8 cellular contexts compared by ENCODE assay signal in the genomic region with DNA sequence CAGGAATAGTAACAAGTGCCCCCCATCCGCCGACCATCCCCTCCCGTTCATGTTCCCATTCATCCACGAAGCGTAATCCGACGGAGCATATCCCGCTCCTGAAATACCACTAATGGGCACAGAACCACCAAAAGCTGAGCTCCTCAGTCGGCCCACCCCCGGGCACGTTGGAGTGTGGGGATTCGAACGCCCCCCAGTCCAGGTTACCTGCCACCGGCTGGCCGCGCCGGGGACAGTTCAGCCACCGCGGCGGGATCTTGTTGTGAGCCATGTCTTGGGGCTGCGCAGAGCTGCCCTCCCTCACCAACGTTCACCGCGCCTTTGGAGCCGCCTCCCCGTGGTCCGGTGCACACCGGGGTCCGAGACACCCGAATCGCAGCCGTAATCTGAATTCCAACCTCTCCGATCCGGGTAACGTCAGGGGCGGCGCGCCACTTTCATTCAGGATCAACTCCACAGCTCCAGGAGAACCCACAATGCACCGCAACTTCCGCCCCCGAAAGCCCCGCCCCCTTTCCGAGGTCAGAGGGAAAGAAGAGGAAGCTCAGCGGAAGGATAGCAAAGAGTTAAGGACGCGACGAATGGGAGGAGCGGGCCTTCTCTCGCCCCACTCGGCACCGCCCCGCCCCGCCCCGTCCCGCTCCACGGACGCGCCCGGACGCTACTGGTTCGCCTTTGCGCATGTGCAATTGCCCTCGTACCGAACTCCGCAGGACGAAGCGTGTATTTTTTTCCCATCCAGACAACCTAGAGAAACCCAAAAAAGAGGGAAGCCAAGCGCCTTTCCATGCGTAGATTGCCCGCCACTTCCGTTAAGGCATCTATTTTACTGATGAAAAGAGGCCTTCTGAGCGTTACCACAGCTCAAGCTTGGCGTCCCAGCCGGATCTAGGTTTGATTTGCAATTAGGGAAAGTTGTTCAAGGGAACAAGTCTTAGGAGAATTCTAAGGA. TPM values are rescaled to one million over a fixed set of nuclear protein-coding genes. Genes with fewer than 3 reads are reported as not detected.
DNase-seq lines count a peak whose midpoint lies in the region; ATAC-seq, FAIRE-seq and TF ChIP-seq lines count a peak whose summit lies in the region.

A gene (minus strand): TSS at position 480 of the 952 bp plus-strand sequence. CDS start 209 bp downstream, at position 271.

- H3K9me3 Mint-ChIP-seq in memory B cell, result peaks cover 3% of the 10 kb centered on the region

- no peak for TF ChIP-seq RAD21 in H1 (IDR thresholded peaks at IDR 0.05 in 1 of 2, conservative IDR thresholded peaks at IDR 0.05 in 1 of 2; ENCODE audit: low read depth in 2 of 2, low read length in 2 of 2)

- no peak within 1 kb of the TSS for H3K4ac ChIP-seq in H1 (replicated peaks; ENCODE audit: insufficient read length, low read depth, low read length)

- no peak for TF ChIP-seq EP300 in H1 (IDR thresholded peaks at IDR 0.05; ENCODE audit: borderline replicate concordance in 1 of 2, low read depth in 2 of 2, low read length in 2 of 2)

- 1% methylated on average over 61 of the region's 74 CpGs; no CpG with 5 or more reads in 1 of the 2 experiments for WGBS in H1 (ENCODE audit: extremely low coverage in 1 of 2, insufficient coverage in 1 of 2, insufficient read length in 1 of 2, insufficient replicate concordance in 2 of 2, low coverage in 1 of 2, low lambda C conversion rate in 2 of 2, missing lambda C conversion rate in 1 of 2), 2 experiments

- H3K27ac ChIP-seq in H1 (ENCODE audit: low read depth, low read length), result peak within 1 kb of the TSS; percentile 49

- peaks cover 20% of the 10 kb centered on the region for H3K4me1 Mint-ChIP-seq in memory B cell

- H3K27ac Mint-ChIP-seq in memory B cell, result peak within 1 kb of the TSS; percentile 89

- H2BK12ac ChIP-seq in H1 (ENCODE audit: low read depth, low read length), result peak within 1 kb of the TSS; percentile 55; the same call in 1 of the 2 replicates

- peaks cover 0 to 5% (median 2%) of the 10 kb centered on the region in 4 experiments; a peak in 6 of 7 replicates for H3K4me1 ChIP-seq in H1 (replicated peaks in 1 of 4; ENCODE audit: control insufficient read depth in 3 of 4, insufficient read depth in 4 of 4, low read length in 3 of 4)

- peaks cover 5% of the 10 kb centered on the region; the same call in 1 of the 2 replicates for H3K23me2 ChIP-seq in H1 (ENCODE audit: low read depth, low read length)

- H3K9me3 ChIP-seq in H1 (ENCODE audit: insufficient read depth in 2 of 2, low read depth in 1 of 2, low read length in 1 of 2), result 0 out of 4 replicates have a peak, but pooled peaks cover 0 to 6% of the 10 kb centered on the region in 2 experiments

- peak within 1 kb of the TSS; percentile 82 for H2BK120ac ChIP-seq in H1 (replicated peaks; ENCODE audit: low read depth, low read length)

- no peaks in the 10 kb centered on the region for H4K20me1 ChIP-seq in H1 (replicated peaks in 1 of 2; ENCODE audit: control insufficient read depth in 1 of 2, insufficient read depth in 2 of 2, low read length in 2 of 2)

- H3K27me3 ChIP-seq in H1 (replicated peaks in 1 of 4; ENCODE audit: control insufficient read depth in 3 of 4, extremely low read depth in 1 of 4, insufficient read depth in 3 of 4, low read length in 3 of 4), result no peaks in the 10 kb centered on the region

- H2BK5ac ChIP-seq in H1 (ENCODE audit: low read depth, low read length), result peak within 1 kb of the TSS; percentile 73; the same call in 1 of the 2 replicates

- no peaks in the 10 kb centered on the region for H3K36me3 ChIP-seq in H1 (ENCODE audit: control insufficient read depth in 2 of 4, insufficient read depth in 4 of 4, low read length in 3 of 4)

- H3K9ac ChIP-seq in H1 (replicated peaks in 1 of 4; ENCODE audit: extremely low read depth in 1 of 4, low read depth in 3 of 4, low read length in 3 of 4), result peak within 1 kb of the TSS; percentile 68 to 94 (median 74)

- peak within 1 kb of the TSS; percentile 73 for H3K56ac ChIP-seq in H1 (replicated peaks; ENCODE audit: insufficient read length, low read depth, low read length)

- peaks cover 8% of the 10 kb centered on the region for H3K36me3 Mint-ChIP-seq in memory B cell

- H3K79me2 ChIP-seq in H1 (ENCODE audit: control insufficient read depth in 1 of 2, insufficient read depth in 2 of 2, low read length in 2 of 2), result peaks cover 3 to 45% of the 10 kb centered on the region in 2 experiments

- H4K5ac ChIP-seq in H1 (ENCODE audit: insufficient read length, low read depth, low read length), result peak within 1 kb of the TSS; percentile 82

- no peak within 1 kb of the TSS for H2BK20ac ChIP-seq in H1 (ENCODE audit: low read length)

- H3K79me1 ChIP-seq in H1 (ENCODE audit: low read depth, low read length), result no peaks in the 10 kb centered on the region

- peak within 1 kb of the TSS; percentile 71 to 72 for H3K4me2 ChIP-seq in H1 (ENCODE audit: insufficient read depth in 1 of 2, low read depth in 2 of 2, low read length in 2 of 2)

- peak; percentile 95 for DNase-seq in COLO668 (lab: John Stamatoyannopoulos, UW; ENCODE audit: unreplicated experiment)
- peak; percentile 97 for DNase-seq in HT1080 (ENCODE audit: low read depth)
- DNase-seq in NOMO-1 treated with DMSO at 0.1 percent for 48 hours (lab: John Stamatoyannopoulos, UW; ENCODE audit: unreplicated experiment), result peak; percentile 97
- DNase-seq in activated CD8-positive, alpha-beta memory T cell treated with anti-CD3 and anti-CD28 coated beads for 4 hours (ENCODE audit: low read depth in 2 of 2), result peak; percentile 94 to 98
- peak; percentile 81 to 97 for DNase-seq in H1 (ENCODE audit: low read depth in 1 of 2, low spot score in 2 of 2)
- DNase-seq in memory B cell (ENCODE audit: low spot score in 2 of 2), result peak; percentile 91 to 96
- peak; percentile 97 for DNase-seq in stimulated activated CD8-positive, alpha-beta memory T cell treated with anti-CD3 and anti-CD28 coated beads, Interleukin-12 subunit alpha, Interleukin-12 subunit beta, amount 100 ng/mL, for 24 hours (ENCODE audit: extremely low read depth)

- no peak within 1 kb of the TSS; the same call in 1 of the 2 replicates for H2BK15ac ChIP-seq in H1 (ENCODE audit: low read length)

- H3K4me3 ChIP-seq in H1 (ENCODE audit: extremely low read depth in 1 of 4, insufficient read depth in 2 of 4, low read depth in 3 of 4, low read length in 4 of 4), result peak within 1 kb of the TSS; percentile 72 to 100 (median 86)

- no peak within 1 kb of the TSS for H4K91ac ChIP-seq in H1 (replicated peaks; ENCODE audit: insufficient read length, low read length)

- POLR2A ChIA-PET in H1 (lab: Charles Lee; ENCODE audit: partially characterized antibody), result interaction anchor here (0.8 to 1.3 kb wide), 3 partner anchors 9 to 389 kb away, joined by 3 to 6 read pairs (median 3); a partner anchor contains a TSS

- TF ChIP-seq POLR2A in H1 (IDR thresholded peaks at IDR 0.05; ENCODE audit: control extremely low read depth in 1 of 2, low read depth in 2 of 2, low read length in 2 of 2), result peak; percentile 20 to 75

- CTCF ChIA-PET in H1 (lab: Charles Lee; ENCODE audit: partially characterized antibody), result interaction anchor here (0.7 to 1.0 kb wide), 2 partner anchors 40 to 92 kb away, joined by 3 read pairs; no protein-coding TSS in a partner anchor

- H3K14ac ChIP-seq in H1 (ENCODE audit: insufficient read length), result no peak within 1 kb of the TSS

- TF ChIP-seq CTCF in H1 (IDR thresholded peaks at IDR 0.05; ENCODE audit: control extremely low read depth in 1 of 3, insufficient read depth in 1 of 3, low read depth in 1 of 3, low read length in 3 of 3), result no peak

- no peak for FAIRE-seq in H1 (lab: Jason Lieb, UNC)

- H3K18ac ChIP-seq in H1 (ENCODE audit: extremely low read depth, low read length), result peak within 1 kb of the TSS; percentile 85

- H3K27me3 Mint-ChIP-seq in memory B cell, result no peaks in the 10 kb centered on the region

- H3K4me3 Mint-ChIP-seq in memory B cell, result peak within 1 kb of the TSS; percentile 96

- peak within 1 kb of the TSS; percentile 96 for H2AFZ ChIP-seq in H1 (ENCODE audit: low read length)

- ATAC-seq in GM21360 (IDR thresholded peaks at IDR 0.05; ENCODE audit: unreplicated experiment) (peak; percentile 98), memory B cell (ENCODE audit: low read depth) (peak; percentile 98)

- H3K23ac ChIP-seq in H1 (ENCODE audit: insufficient read length), result no peak within 1 kb of the TSS

- peak within 1 kb of the TSS; percentile 95 for H4K8ac ChIP-seq in H1 (ENCODE audit: extremely low read depth, insufficient read depth, low read length)

- H2AK5ac ChIP-seq in H1 (ENCODE audit: low read depth, low read length), result 0 out of 2 replicates have a peak within 1 kb of the TSS, but pooled peaks have one; percentile 53

TF ChIP-seq in H1, 55 proteins besides CTCF, POLR2A, EP300 and RAD21 (continues in another document):
- TF ChIP-seq, protein P1, sequence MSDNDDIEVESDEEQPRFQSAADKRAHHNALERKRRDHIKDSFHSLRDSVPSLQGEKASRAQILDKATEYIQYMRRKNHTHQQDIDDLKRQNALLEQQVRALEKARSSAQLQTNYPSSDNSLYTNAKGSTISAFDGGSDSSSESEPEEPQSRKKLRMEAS (IDR thresholded peaks at IDR 0.05), result peak; percentile 48
- TF ChIP-seq BCL11A (IDR thresholded peaks at IDR 0.05; ENCODE audit: low read depth in 2 of 2, low read length in 2 of 2) (no peak), KDM4A (IDR thresholded peaks at IDR 0.05; ENCODE audit: low read depth, low read length, severe bottlenecking) (peak; percentile 78), TAF1 (IDR thresholded peaks at IDR 0.05; ENCODE audit: low read depth, low read length) (peak; percentile 70; the same call in 1 of the 2 replicates), ASH2L (IDR thresholded peaks at IDR 0.05; ENCODE audit: low read length) (peak; percentile 87), BACH1 (IDR thresholded peaks at IDR 0.05; ENCODE audit: low read length) (peak; percentile 50; the same call in 1 of the 2 replicates), KDM5A (IDR thresholded peaks at IDR 0.05; ENCODE audit: low read length) (peak; percentile 31; the same call in 1 of the 2 replicates), SIN3A (conservative IDR thresholded peaks at IDR 0.05 in 1 of 2, IDR thresholded peaks at IDR 0.05 in 1 of 2; ENCODE audit: low read depth in 1 of 2, low read length in 2 of 2) (0 out of 4 replicates have a peak, but pooled peaks of 1 of the 2 experiments have one; percentile 65)

RNA-seq across cellular contexts. Expression of the gene that starts here (rescaled TPM):
- 17.0 and 18.1 TPM in 2 replicates for total RNA-seq in HT1080 (2014; rRNA removed; shearing (Covaris generic))
- 16.8 and 21.8 TPM in 2 replicates for polyA plus RNA-seq in HT1080 (2015; cell fraction: cytosol; rRNA removed)
- polyA plus RNA-seq in HT1080 (2015; cell fraction: nucleus; rRNA removed), result 34.5 and 37.2 TPM in 2 replicates
- total RNA-seq in H1 (2021; fragmentation: NEBNext Ultra II Directional; extraction: Animal tissue kit (Norgen Biotek cat#: 25700)), result 18.7 and 21.2 TPM in 2 replicates
- 2.6 and 3.6 TPM in 2 replicates for polyA plus RNA-seq in H1 (2011; rRNA removed)
- polyA plus RNA-seq in H1 (2011; cell fraction: cytosol; rRNA removed), result 6.2 TPM
- polyA plus RNA-seq in H1 (2011; cell fraction: nucleus; rRNA removed), result 3.5 TPM
- 8.4 to 13.3 TPM (median 10.1 TPM) in 4 replicates for polyA plus RNA-seq in H1 (2012, experiment 1 of 2)
- 1.1 TPM for polyA plus RNA-seq in H1 (2012, experiment 2 of 2)
- polyA plus RNA-seq in H1 (2013, experiment 1 of 2), result 9.0 TPM
- polyA plus RNA-seq in H1 (2013, experiment 2 of 2), result 9.7 TPM
- 8.6 and 12.4 TPM in 2 replicates for polyA minus RNA-seq in H1 (2011; rRNA and poly(A)+ RNA removed)
- 9.0 TPM for polyA minus RNA-seq in H1 (2011; cell fraction: cytosol; rRNA and poly(A)+ RNA removed)
- polyA minus RNA-seq in H1 (2011; cell fraction: nucleus; rRNA and poly(A)+ RNA removed), result 22.1 TPM

Comparison
In these comparisons a context has a peak if more than half of its experiments do, and no peak if none do; other contexts are left out.
1. Peak in every context shown above with its lines: DNase-seq, ATAC-seq, H3K4me3 ChIP-seq and H3K27ac ChIP-seq.